1 cellular context compared by ENCODE assay signal in the genomic region with DNA sequence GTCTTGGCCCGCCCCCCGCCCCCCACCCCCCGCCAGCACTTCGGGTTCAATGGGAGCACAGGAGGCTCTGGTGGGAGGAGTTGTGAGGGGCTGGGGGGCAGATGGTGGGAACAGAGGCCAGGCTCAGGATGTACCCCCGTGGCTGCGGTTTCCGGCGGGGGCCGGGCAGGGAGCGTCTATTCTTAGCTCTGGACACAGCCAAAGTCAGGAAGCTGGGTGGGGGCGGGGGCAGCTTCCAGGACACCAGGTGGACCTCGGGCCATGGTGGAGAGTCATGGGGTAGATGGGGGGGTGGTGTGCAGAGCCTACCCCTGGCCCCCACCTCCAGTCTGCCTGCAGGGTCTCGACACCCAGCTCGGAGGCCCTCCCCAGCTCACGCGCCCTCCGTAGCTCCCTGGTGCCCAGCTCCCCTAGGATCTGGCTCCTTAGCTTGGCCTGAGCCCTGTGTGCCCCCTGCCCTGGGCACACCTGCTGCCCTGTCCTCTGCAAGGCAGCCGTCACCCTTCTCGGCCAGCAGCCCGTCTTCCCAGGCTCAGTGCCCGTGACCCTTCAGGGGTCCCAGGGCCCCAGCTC.
TF ChIP-seq lines count a peak whose summit lies in the region.

No MANE protein-coding gene starts in this region.

TF ChIP-seq in K562, 482 proteins besides CTCF, POLR2A, EP300 and RAD21 (continued from another document and continues in another):
- TF ChIP-seq, protein P1, sequence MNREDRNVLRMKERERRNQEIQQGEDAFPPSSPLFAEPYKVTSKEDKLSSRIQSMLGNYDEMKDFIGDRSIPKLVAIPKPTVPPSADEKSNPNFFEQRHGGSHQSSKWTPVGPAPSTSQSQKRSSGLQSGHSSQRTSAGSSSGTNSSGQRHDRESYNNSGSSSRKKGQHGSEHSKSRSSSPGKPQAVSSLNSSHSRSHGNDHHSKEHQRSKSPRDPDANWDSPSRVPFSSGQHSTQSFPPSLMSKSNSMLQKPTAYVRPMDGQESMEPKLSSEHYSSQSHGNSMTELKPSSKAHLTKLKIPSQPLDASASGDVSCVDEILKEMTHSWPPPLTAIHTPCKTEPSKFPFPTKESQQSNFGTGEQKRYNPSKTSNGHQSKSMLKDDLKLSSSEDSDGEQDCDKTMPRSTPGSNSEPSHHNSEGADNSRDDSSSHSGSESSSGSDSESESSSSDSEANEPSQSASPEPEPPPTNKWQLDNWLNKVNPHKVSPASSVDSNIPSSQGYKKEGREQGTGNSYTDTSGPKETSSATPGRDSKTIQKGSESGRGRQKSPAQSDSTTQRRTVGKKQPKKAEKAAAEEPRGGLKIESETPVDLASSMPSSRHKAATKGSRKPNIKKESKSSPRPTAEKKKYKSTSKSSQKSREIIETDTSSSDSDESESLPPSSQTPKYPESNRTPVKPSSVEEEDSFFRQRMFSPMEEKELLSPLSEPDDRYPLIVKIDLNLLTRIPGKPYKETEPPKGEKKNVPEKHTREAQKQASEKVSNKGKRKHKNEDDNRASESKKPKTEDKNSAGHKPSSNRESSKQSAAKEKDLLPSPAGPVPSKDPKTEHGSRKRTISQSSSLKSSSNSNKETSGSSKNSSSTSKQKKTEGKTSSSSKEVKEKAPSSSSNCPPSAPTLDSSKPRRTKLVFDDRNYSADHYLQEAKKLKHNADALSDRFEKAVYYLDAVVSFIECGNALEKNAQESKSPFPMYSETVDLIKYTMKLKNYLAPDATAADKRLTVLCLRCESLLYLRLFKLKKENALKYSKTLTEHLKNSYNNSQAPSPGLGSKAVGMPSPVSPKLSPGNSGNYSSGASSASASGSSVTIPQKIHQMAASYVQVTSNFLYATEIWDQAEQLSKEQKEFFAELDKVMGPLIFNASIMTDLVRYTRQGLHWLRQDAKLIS (CRISPR knock-in tag; IDR thresholded peaks at IDR 0.05), result no peak
- no peak for TF ChIP-seq ZNF24 (IDR thresholded peaks at IDR 0.05)
- no peak for TF ChIP-seq NCOA6 (IDR thresholded peaks at IDR 0.05)
- no peak for TF ChIP-seq SLC30A9 (CRISPR knock-in tag; IDR thresholded peaks at IDR 0.05)
- TF ChIP-seq ZSCAN32 (CRISPR knock-in tag; IDR thresholded peaks at IDR 0.05), result no peak
- TF ChIP-seq HMG20A (CRISPR knock-in tag; conservative IDR thresholded peaks at IDR 0.05), result no peak
- TF ChIP-seq CBX5 (IDR thresholded peaks at IDR 0.05; ENCODE audit: borderline replicate concordance, low read depth), result no peak
- TF ChIP-seq, protein P2, sequence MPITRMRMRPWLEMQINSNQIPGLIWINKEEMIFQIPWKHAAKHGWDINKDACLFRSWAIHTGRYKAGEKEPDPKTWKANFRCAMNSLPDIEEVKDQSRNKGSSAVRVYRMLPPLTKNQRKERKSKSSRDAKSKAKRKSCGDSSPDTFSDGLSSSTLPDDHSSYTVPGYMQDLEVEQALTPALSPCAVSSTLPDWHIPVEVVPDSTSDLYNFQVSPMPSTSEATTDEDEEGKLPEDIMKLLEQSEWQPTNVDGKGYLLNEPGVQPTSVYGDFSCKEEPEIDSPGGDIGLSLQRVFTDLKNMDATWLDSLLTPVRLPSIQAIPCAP (CRISPR knock-in tag; IDR thresholded peaks at IDR 0.05; ENCODE audit: borderline replicate concordance), result no peak
- TF ChIP-seq NR4A1 (CRISPR knock-in tag; IDR thresholded peaks at IDR 0.05), result no peak
- peak; percentile 69 for TF ChIP-seq NR4A1 (tag; IDR thresholded peaks at IDR 0.05)
- TF ChIP-seq GABPA (tag; conservative IDR thresholded peaks at IDR 0.05; ENCODE audit: low read depth), result peak; percentile 57; the same call in 1 of the 2 replicates
- no peak for TF ChIP-seq ZNF75A (CRISPR knock-in tag; IDR thresholded peaks at IDR 0.05)
- peak; percentile 62 for TF ChIP-seq RBFOX2 (IDR thresholded peaks at IDR 0.05; ENCODE audit: low read depth, low read length)
- TF ChIP-seq, protein P3, sequence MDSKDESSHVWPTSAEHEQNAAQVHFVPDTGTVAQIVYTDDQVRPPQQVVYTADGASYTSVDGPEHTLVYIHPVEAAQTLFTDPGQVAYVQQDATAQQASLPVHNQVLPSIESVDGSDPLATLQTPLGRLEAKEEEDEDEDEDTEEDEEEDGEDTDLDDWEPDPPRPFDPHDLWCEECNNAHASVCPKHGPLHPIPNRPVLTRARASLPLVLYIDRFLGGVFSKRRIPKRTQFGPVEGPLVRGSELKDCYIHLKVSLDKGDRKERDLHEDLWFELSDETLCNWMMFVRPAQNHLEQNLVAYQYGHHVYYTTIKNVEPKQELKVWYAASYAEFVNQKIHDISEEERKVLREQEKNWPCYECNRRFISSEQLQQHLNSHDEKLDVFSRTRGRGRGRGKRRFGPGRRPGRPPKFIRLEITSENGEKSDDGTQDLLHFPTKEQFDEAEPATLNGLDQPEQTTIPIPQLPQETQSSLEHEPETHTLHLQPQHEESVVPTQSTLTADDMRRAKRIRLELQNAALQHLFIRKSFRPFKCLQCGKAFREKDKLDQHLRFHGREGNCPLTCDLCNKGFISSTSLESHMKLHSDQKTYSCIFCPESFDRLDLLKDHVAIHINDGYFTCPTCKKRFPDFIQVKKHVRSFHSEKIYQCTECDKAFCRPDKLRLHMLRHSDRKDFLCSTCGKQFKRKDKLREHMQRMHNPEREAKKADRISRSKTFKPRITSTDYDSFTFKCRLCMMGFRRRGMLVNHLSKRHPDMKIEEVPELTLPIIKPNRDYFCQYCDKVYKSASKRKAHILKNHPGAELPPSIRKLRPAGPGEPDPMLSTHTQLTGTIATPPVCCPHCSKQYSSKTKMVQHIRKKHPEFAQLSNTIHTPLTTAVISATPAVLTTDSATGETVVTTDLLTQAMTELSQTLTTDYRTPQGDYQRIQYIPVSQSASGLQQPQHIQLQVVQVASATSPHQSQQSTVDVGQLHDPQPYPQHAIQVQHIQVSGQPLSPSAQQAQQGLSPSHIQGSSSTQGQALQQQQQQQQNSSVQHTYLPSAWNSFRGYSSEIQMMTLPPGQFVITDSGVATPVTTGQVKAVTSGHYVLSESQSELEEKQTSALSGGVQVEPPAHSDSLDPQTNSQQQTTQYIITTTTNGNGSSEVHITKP (IDR thresholded peaks at IDR 0.05; ENCODE audit: partially characterized antibody), result no peak
- TF ChIP-seq TBP (optimal IDR thresholded peaks at IDR 0.05; ENCODE audit: low read depth, low read length), result no peak
- TF ChIP-seq POLR2G (IDR thresholded peaks at IDR 0.05; ENCODE audit: low read depth, low read length), result peak; percentile 61
- no peak for TF ChIP-seq PTBP1 (IDR thresholded peaks at IDR 0.05; ENCODE audit: low read depth, low read length)
- TF ChIP-seq, protein P4, sequence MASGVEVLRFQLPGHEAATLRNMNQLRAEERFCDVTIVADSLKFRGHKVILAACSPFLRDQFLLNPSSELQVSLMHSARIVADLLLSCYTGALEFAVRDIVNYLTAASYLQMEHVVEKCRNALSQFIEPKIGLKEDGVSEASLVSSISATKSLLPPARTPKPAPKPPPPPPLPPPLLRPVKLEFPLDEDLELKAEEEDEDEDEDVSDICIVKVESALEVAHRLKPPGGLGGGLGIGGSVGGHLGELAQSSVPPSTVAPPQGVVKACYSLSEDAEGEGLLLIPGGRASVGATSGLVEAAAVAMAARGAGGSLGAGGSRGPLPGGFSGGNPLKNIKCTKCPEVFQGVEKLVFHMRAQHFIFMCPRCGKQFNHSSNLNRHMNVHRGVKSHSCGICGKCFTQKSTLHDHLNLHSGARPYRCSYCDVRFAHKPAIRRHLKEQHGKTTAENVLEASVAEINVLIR (CRISPR knock-in tag; IDR thresholded peaks at IDR 0.05), result no peak
- no peak for TF ChIP-seq NONO (IDR thresholded peaks at IDR 0.05; ENCODE audit: low read depth in 2 of 2, low read length in 1 of 2)
- no peak for TF ChIP-seq ZNF445 (CRISPR knock-in tag; IDR thresholded peaks at IDR 0.05; ENCODE audit: low read depth)
- TF ChIP-seq, protein P5, sequence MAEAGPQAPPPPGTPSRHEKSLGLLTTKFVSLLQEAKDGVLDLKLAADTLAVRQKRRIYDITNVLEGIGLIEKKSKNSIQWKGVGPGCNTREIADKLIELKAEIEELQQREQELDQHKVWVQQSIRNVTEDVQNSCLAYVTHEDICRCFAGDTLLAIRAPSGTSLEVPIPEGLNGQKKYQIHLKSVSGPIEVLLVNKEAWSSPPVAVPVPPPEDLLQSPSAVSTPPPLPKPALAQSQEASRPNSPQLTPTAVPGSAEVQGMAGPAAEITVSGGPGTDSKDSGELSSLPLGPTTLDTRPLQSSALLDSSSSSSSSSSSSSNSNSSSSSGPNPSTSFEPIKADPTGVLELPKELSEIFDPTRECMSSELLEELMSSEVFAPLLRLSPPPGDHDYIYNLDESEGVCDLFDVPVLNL (CRISPR knock-in tag; IDR thresholded peaks at IDR 0.05; ENCODE audit: low read depth), result no peak
- TF ChIP-seq, protein P6, sequence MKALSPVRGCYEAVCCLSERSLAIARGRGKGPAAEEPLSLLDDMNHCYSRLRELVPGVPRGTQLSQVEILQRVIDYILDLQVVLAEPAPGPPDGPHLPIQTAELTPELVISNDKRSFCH (CRISPR knock-in tag; IDR thresholded peaks at IDR 0.05), result no peak
- TF ChIP-seq, protein P6 (tag; IDR thresholded peaks at IDR 0.05), result peak; percentile 78; the same call in 1 of the 2 replicates
- TF ChIP-seq NR1H2 (CRISPR knock-in tag; IDR thresholded peaks at IDR 0.05), result no peak
- no peak for TF ChIP-seq NFXL1 (CRISPR knock-in tag; IDR thresholded peaks at IDR 0.05)
- TF ChIP-seq ZNF12 (CRISPR knock-in tag; IDR thresholded peaks at IDR 0.05), result no peak
- TF ChIP-seq, protein P7, sequence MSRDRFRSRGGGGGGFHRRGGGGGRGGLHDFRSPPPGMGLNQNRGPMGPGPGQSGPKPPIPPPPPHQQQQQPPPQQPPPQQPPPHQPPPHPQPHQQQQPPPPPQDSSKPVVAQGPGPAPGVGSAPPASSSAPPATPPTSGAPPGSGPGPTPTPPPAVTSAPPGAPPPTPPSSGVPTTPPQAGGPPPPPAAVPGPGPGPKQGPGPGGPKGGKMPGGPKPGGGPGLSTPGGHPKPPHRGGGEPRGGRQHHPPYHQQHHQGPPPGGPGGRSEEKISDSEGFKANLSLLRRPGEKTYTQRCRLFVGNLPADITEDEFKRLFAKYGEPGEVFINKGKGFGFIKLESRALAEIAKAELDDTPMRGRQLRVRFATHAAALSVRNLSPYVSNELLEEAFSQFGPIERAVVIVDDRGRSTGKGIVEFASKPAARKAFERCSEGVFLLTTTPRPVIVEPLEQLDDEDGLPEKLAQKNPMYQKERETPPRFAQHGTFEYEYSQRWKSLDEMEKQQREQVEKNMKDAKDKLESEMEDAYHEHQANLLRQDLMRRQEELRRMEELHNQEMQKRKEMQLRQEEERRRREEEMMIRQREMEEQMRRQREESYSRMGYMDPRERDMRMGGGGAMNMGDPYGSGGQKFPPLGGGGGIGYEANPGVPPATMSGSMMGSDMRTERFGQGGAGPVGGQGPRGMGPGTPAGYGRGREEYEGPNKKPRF (IDR thresholded peaks at IDR 0.05; ENCODE audit: low read depth, low read length), result no peak
- TF ChIP-seq, protein P8, sequence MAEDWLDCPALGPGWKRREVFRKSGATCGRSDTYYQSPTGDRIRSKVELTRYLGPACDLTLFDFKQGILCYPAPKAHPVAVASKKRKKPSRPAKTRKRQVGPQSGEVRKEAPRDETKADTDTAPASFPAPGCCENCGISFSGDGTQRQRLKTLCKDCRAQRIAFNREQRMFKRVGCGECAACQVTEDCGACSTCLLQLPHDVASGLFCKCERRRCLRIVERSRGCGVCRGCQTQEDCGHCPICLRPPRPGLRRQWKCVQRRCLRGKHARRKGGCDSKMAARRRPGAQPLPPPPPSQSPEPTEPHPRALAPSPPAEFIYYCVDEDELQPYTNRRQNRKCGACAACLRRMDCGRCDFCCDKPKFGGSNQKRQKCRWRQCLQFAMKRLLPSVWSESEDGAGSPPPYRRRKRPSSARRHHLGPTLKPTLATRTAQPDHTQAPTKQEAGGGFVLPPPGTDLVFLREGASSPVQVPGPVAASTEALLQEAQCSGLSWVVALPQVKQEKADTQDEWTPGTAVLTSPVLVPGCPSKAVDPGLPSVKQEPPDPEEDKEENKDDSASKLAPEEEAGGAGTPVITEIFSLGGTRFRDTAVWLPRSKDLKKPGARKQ (CRISPR knock-in tag; IDR thresholded peaks at IDR 0.05), result no peak
- TF ChIP-seq, protein P9, sequence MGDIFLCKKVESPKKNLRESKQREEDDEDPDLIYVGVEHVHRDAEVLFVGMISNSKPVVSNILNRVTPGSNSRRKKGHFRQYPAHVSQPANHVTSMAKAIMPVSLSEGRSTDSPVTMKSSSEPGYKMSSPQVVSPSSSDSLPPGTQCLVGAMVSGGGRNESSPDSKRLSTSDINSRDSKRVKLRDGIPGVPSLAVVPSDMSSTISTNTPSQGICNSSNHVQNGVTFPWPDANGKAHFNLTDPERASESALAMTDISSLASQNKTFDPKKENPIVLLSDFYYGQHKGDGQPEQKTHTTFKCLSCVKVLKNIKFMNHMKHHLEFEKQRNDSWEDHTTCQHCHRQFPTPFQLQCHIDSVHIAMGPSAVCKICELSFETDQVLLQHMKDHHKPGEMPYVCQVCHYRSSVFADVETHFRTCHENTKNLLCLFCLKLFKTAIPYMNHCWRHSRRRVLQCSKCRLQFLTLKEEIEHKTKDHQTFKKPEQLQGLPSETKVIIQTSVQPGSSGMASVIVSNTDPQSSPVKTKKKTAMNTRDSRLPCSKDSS (IDR thresholded peaks at IDR 0.05; ENCODE audit: low read depth, partially characterized antibody), result no peak
- TF ChIP-seq, protein P10, sequence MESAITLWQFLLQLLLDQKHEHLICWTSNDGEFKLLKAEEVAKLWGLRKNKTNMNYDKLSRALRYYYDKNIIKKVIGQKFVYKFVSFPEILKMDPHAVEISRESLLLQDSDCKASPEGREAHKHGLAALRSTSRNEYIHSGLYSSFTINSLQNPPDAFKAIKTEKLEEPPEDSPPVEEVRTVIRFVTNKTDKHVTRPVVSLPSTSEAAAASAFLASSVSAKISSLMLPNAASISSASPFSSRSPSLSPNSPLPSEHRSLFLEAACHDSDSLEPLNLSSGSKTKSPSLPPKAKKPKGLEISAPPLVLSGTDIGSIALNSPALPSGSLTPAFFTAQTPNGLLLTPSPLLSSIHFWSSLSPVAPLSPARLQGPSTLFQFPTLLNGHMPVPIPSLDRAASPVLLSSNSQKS (CRISPR knock-in tag; IDR thresholded peaks at IDR 0.05), result no peak
- TF ChIP-seq, protein P11, sequence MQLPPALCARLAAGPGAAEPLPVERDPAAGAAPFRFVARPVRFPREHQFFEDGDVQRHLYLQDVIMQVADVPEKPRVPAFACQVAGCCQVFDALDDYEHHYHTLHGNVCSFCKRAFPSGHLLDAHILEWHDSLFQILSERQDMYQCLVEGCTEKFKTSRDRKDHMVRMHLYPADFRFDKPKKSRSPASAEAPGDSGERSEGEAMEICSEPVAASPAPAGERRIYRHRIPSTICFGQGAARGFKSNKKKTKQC (CRISPR knock-in tag; IDR thresholded peaks at IDR 0.05), result no peak
- no peak for TF ChIP-seq SMARCC2 (IDR thresholded peaks at IDR 0.05; ENCODE audit: low read depth)
